ENCODE assay signal across 30 cellular contexts in the genomic region with DNA sequence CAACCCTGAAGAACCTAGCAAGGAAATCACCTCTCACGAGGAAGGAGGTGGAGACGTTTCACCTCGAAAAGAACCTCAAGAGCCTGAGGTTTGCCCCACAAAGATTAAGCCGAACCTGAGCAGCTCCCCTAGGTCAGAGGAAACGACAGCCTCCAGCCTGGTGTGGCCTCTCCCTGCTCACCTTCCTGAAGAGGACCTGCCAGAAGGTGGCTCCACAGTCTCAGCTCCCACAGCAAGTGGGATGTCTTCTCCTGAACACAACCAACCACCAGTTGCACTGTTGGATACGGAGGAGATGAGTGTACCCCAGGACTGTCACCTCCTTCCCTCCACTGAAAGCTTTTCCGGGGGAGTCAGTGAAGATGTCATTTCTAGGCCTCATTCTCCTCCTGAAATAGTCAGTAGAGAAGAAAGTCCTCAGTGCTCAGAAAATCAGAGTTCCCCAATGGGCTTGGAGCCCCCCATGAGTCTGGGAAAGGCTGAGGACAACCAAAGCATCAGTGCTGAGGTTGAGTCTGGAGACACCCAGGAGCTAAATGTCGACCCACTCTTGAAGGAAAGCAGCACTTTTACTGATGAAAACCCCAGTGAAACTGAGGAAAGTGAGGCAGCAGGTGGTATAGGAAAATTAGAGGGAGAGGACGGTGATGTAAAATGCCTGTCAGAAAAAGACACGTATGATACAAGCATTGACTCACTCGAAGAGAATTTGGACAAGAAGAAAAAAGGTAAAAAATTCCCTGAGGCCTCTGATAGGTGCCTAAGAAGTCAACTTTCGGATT.
"Had no signal": no experiment of that assay in that cellular context is flagged by ENCODE, and none has a peak within 500 bp of the region (broad histone marks: within the 10 kb centered on the region; RNA-seq: fewer than 3 reads in every experiment).

No MANE protein-coding gene starts in this region.

- H3K27ac Mint-ChIP-seq: activated CD4-positive, alpha-beta memory T cell treated with anti-CD3 and anti-CD28 coated beads, Interleukin-2, amount 10 ng/mL, durations not matched to agents 7 days and 5 days; activated CD8-positive, alpha-beta memory T cell treated with anti-CD3 and anti-CD28 coated beads, Interleukin-2, amount 10 ng/mL, durations not matched to agents 7 days and 5 days; activated naive CD4-positive, alpha-beta T cell treated with anti-CD3 and anti-CD28 coated beads, Interleukin-2, amount 10 ng/mL, durations not matched to agents 7 days and 5 days; activated naive CD8-positive, alpha-beta T cell had no signal

- H2AFZ ChIP-seq: PC-9 had no signal

- H3K27ac ChIP-seq: brain microvascular endothelial cell, PC-9, RWPE1, WERI-Rb-1 had no signal

- H3K9me3 Mint-ChIP-seq: activated CD4-positive, alpha-beta memory T cell treated with anti-CD3 and anti-CD28 coated beads, Interleukin-2, amount 10 ng/mL, durations not matched to agents 7 days and 5 days; activated naive CD4-positive, alpha-beta T cell treated with anti-CD3 and anti-CD28 coated beads, Interleukin-2, amount 10 ng/mL, durations not matched to agents 7 days and 5 days had no signal

- H3K4me2 ChIP-seq: PC-9 had no signal

- H3K4me3 ChIP-seq: PC-9 had no signal

- DNase-seq: activated CD4-positive, alpha-beta memory T cell treated with anti-CD3 and anti-CD28 coated beads, Interleukin-2, amount 10 ng/mL, durations not matched to agents 7 days and 5 days; activated CD4-positive, alpha-beta T cell treated with anti-CD3 and anti-CD28 coated beads for 1 hour; activated CD4-positive, alpha-beta T cell treated with anti-CD3 and anti-CD28 coated beads for 48 hours; activated CD4-positive, CD25-positive, alpha-beta regulatory T cell; activated CD8-positive, alpha-beta memory T cell treated with anti-CD3 and anti-CD28 coated beads for 24 hours; activated CD8-positive, alpha-beta memory T cell treated with anti-CD3 and anti-CD28 coated beads, Interleukin-2, amount 10 ng/mL, durations not matched to agents 7 days and 5 days; activated CD8-positive, alpha-beta memory T cell treated with anti-CD3 and anti-CD28 coated beads, Interleukin-2, amount 50 U/mL, for 48 hours; activated effector memory CD4-positive, alpha-beta T cell treated with Interleukin-2 at 50 U/mL for 16 hours; activated naive CD4-positive, alpha-beta T cell treated with anti-CD3 and anti-CD28 coated beads, Interleukin-2, amount 10 ng/mL, durations not matched to agents 7 days and 5 days; activated T-cell treated with anti-CD3 and anti-CD28 coated beads, Interleukin-2, amount 50 U/mL, for 48 hours; amniotic stem cell; aorta; brain microvascular endothelial cell; central memory CD4-positive, alpha-beta T cell; Karpas-422; NCI-H1105; NCI-H1417 treated with DMSO at 0.1 percent for 48 hours; NCI-H187 treated with DMSO at 0.1 percent for 48 hours; NCI-H2081; NCI-H226; NCI-H446 treated with DMSO at 0.1 percent for 48 hours; NCI-H524; NCI-H69; NCI-H82; PC-9; Right ventricle myocardium superior; T1000; WERI-Rb-1 had no signal

- H3K27me3 ChIP-seq: brain microvascular endothelial cell had no signal

- H3K4me3 Mint-ChIP-seq: activated CD4-positive, alpha-beta memory T cell treated with anti-CD3 and anti-CD28 coated beads, Interleukin-2, amount 10 ng/mL, durations not matched to agents 7 days and 5 days; activated CD8-positive, alpha-beta memory T cell treated with anti-CD3 and anti-CD28 coated beads, Interleukin-2, amount 10 ng/mL, durations not matched to agents 7 days and 5 days; activated naive CD4-positive, alpha-beta T cell treated with anti-CD3 and anti-CD28 coated beads, Interleukin-2, amount 10 ng/mL, durations not matched to agents 7 days and 5 days; activated naive CD8-positive, alpha-beta T cell had no signal

- ATAC-seq: activated CD8-positive, alpha-beta memory T cell treated with anti-CD3 and anti-CD28 coated beads, Interleukin-2, amount 10 ng/mL, durations not matched to agents 7 days and 5 days had no signal

- H3K27me3 Mint-ChIP-seq: activated CD4-positive, alpha-beta memory T cell treated with anti-CD3 and anti-CD28 coated beads, Interleukin-2, amount 10 ng/mL, durations not matched to agents 7 days and 5 days; activated CD8-positive, alpha-beta memory T cell treated with anti-CD3 and anti-CD28 coated beads, Interleukin-2, amount 10 ng/mL, durations not matched to agents 7 days and 5 days; activated naive CD4-positive, alpha-beta T cell treated with anti-CD3 and anti-CD28 coated beads, Interleukin-2, amount 10 ng/mL, durations not matched to agents 7 days and 5 days; activated naive CD8-positive, alpha-beta T cell had no signal
